ENCODE assay signal across 25 cellular contexts in the genomic region with DNA sequence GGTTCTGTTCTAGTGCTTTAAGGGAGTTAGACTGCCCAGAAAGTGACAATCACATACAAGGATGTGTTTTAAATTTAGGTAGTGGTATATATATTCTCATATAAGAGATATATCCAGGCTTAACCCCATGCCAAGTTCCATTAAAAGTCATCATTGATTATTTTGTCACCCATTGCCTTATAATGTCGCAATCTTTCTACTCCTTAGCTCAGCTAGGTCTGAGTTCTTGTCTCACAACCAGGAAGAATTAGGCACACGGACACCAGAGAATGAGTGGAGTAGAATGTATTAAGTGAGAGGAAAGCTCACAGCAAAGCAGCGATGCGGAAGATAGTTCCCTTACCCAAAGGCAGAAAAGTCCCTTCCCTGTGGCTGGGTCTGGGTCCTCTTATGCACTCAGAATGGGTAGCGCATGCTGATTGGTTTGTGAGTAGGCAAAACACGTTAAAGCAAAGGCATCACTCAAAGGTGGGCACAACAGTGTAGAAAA.
"Had no signal": no experiment of that assay in that cellular context is flagged by ENCODE, and none has a peak within 500 bp of the region (broad histone marks: within the 10 kb centered on the region; RNA-seq: fewer than 3 reads in every experiment).

No MANE protein-coding gene starts in this region.

- H3K9me3 ChIP-seq: esophagus muscularis mucosa, gastroesophageal sphincter, left lung, lower lobe of right lung, mucosa of descending colon had no signal

- H3K4me1 ChIP-seq: gastroesophageal sphincter had no signal

- FAIRE-seq: colon, endothelial cell of umbilical vein, frontal cortex, islet of Langerhans, keratinocyte had no signal

- H3K4me3 Mint-ChIP-seq: mesothelial cell of epicardium, naive B cell had no signal

- H3K27ac ChIP-seq: coronary artery, dorsolateral prefrontal cortex, esophagus muscularis mucosa, foreskin keratinocyte, gastroesophageal sphincter, heart right ventricle, left lung, lower lobe of right lung had no signal

- H3K36me3 Mint-ChIP-seq: mesothelial cell of epicardium, naive B cell had no signal

- H3K27ac Mint-ChIP-seq: mesothelial cell of epicardium, naive B cell had no signal

- H3K27me3 Mint-ChIP-seq: naive B cell had no signal

- DNase-seq: dermis blood vessel endothelial cell; dorsolateral prefrontal cortex; effector CD4-positive, alpha-beta T cell; effector memory CD4-positive, alpha-beta T cell; foreskin keratinocyte; glutamatergic neuron; head of caudate nucleus; heart right ventricle; hippocampal formation; left cardiac atrium; left lung; left ventricle myocardium superior; lower lobe of right lung; mesenchymal stem cell; mucosa of descending colon; naive B cell had no signal

- ATAC-seq: foreskin keratinocyte, gastroesophageal sphincter, heart right ventricle, left cardiac atrium, left lung, left ventricle myocardium superior, lower lobe of right lung, mucosa of descending colon had no signal

- H3K27me3 ChIP-seq: dorsolateral prefrontal cortex, esophagus muscularis mucosa, foreskin keratinocyte, gastroesophageal sphincter, heart right ventricle, left lung had no signal

- H3K36me3 ChIP-seq: esophagus muscularis mucosa, gastroesophageal sphincter, heart right ventricle, left lung, lower lobe of right lung had no signal

- H3K4me1 Mint-ChIP-seq: mesothelial cell of epicardium had no signal

- H3K4me3 ChIP-seq: coronary artery, dorsolateral prefrontal cortex, esophagus muscularis mucosa, gastroesophageal sphincter, heart right ventricle, left lung, lower lobe of right lung, mucosa of descending colon had no signal
